ENCODE assay signal across 9 cellular contexts in the genomic region with DNA sequence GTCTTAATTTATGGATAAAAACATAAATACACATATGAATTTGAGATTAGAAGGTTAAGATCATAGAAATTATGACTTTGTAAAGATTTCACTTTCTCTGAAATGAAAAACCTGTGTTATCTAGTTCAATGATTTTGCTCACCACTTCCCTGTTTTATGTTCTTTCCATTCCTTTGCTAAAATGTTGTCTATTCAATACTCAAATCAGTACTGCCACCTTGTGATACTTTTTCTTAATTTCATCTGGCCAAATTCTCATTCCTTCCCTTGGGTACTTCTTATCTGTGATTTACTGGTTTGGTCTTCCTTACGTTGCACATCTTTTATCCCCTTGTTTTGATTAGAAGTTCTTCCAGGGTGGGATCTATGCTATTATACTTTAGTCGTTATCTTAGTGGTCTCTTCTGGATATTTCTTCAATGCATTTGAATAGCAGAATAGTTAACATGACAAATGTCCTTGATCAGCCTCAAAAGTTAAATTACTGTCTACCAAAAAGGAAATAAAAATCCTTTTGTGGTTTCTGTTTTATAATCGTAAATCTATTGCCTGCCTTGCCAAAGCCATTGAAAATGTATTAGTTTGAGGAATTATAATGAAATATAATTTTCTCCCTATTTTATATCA.
DNase-seq lines count a peak whose midpoint lies in the region; ATAC-seq, FAIRE-seq and TF ChIP-seq lines count a peak whose summit lies in the region.
"Had no signal": no experiment of that assay in that cellular context is flagged by ENCODE, and none has a peak within 500 bp of the region (broad histone marks: within the 10 kb centered on the region; RNA-seq: fewer than 3 reads in every experiment).

No MANE protein-coding gene starts in this region.

- peak; percentile 78 for ATAC-seq in GM18505 (IDR thresholded peaks at IDR 0.05; ENCODE audit: unreplicated experiment)
- no peak for ATAC-seq in esophagus mucosa

- CTCF ChIA-PET in activated naive CD4-positive, alpha-beta T cell treated with anti-CD3 and anti-CD28 coated beads, Interleukin-2, amount 10 ng/mL, durations not matched to agents 7 days and 5 days (lab: Charles Lee), result interaction anchor here (0.8 kb wide), 1 partner anchor 354 kb away, joined by 3 read pairs; no protein-coding TSS in a partner anchor

- DNase-seq in KBM-7 (peak; percentile 52), iris pigment epithelial cell (ENCODE audit: low read depth) (peak; percentile 50), NCI-H524 treated with DMSO at 0.1 percent for 48 hours (lab: John Stamatoyannopoulos, UW) (no peak)
- no peak for DNase-seq in activated naive CD4-positive, alpha-beta T cell treated with anti-CD3 and anti-CD28 coated beads, Interleukin-2, amount 10 ng/mL, durations not matched to agents 7 days and 5 days
- DNase-seq: upper lobe of left lung had no signal

- H3K36me3 Mint-ChIP-seq in activated naive CD4-positive, alpha-beta T cell treated with anti-CD3 and anti-CD28 coated beads, Interleukin-2, amount 10 ng/mL, durations not matched to agents 7 days and 5 days, result no peaks in the 10 kb centered on the region

- H3K27me3 Mint-ChIP-seq in activated naive CD4-positive, alpha-beta T cell treated with anti-CD3 and anti-CD28 coated beads, Interleukin-2, amount 10 ng/mL, durations not matched to agents 7 days and 5 days, result no peaks in the 10 kb centered on the region

- no peaks in the 10 kb centered on the region for H3K9me3 Mint-ChIP-seq in activated naive CD4-positive, alpha-beta T cell treated with anti-CD3 and anti-CD28 coated beads, Interleukin-2, amount 10 ng/mL, durations not matched to agents 7 days and 5 days

- in situ Hi-C loops in KBM-7 (cut with MboI; ENCODE audit: low pct_unique_long_range_greater_than_20kb, low sequenced_read_pairs), result no loop called here

- H3K27ac Mint-ChIP-seq in activated naive CD4-positive, alpha-beta T cell treated with anti-CD3 and anti-CD28 coated beads, Interleukin-2, amount 10 ng/mL, durations not matched to agents 7 days and 5 days, result no peak overlapping the region

- H3K4me1 Mint-ChIP-seq in activated naive CD4-positive, alpha-beta T cell treated with anti-CD3 and anti-CD28 coated beads, Interleukin-2, amount 10 ng/mL, durations not matched to agents 7 days and 5 days, result no peaks in the 10 kb centered on the region

- no peak for TF ChIP-seq POLR2A in GM18505 (IDR thresholded peaks at IDR 0.05; ENCODE audit: borderline replicate concordance, extremely low read depth, insufficient read depth, insufficient read length)

- FAIRE-seq in A204.1 (lab: Jason Lieb, UNC) (peak; percentile 94), TTC549 (lab: Jason Lieb, UNC) (peak; percentile 92)

- no peak overlapping the region for H3K4me3 Mint-ChIP-seq in activated naive CD4-positive, alpha-beta T cell treated with anti-CD3 and anti-CD28 coated beads, Interleukin-2, amount 10 ng/mL, durations not matched to agents 7 days and 5 days

Comparison
In these comparisons a context has a peak if more than half of its experiments do, and no peak if none do; other contexts are left out.
1. DNase-seq: peak in KBM-7 (single experiment) and iris pigment epithelial cell (single experiment); none in activated naive CD4-positive, alpha-beta T cell treated with anti-CD3 and anti-CD28 coated beads, Interleukin-2, amount 10 ng/mL, durations not matched to agents 7 days and 5 days (single experiment) and NCI-H524 treated with DMSO at 0.1 percent for 48 hours (single experiment).